9 cellular contexts compared by ENCODE assay signal in genomic region chr12:47868041-47868440, GRCh38. TPM values are rescaled to one million over a fixed set of nuclear protein-coding genes. Genes with fewer than 3 reads are reported as not detected.
DNase-seq lines count a peak whose midpoint lies in the region; ATAC-seq and TF ChIP-seq lines count a peak whose summit lies in the region.
"Had no signal": no experiment of that assay in that cellular context is flagged by ENCODE, and none has a peak within 500 bp of the region (broad histone marks: within the 10 kb centered on the region; RNA-seq: fewer than 3 reads in every experiment).

No MANE protein-coding gene starts in this region.

- no TSS peak for BruUV-seq in OCI-LY7 (replicated peaks; lab: Mats Ljungman, UMichigan)

- H3K4me3 ChIP-seq in OCI-LY7 (ENCODE audit: low read depth, low read length, poor library complexity, severe bottlenecking) (no peak overlapping the region), osteoblast (ENCODE audit: insufficient read depth, low read length) (no peak overlapping the region)

- H3K27me3 Mint-ChIP-seq in T-helper 1 cell treated with Interleukin-12 subunit alpha and Interleukin-12 subunit beta and Interleukin-4 antibody, amounts not matched to agents 30 μg/mL and 1 μg/mL, for 36 hours (ENCODE audit: low read depth), result no peaks in the 10 kb centered on the region
- H3K27me3 Mint-ChIP-seq: naive thymus-derived CD4-positive, alpha-beta T cell had no signal

- intact Hi-C loops in OCI-LY7 (cut with micrococcal nuclease; ENCODE audit: unreplicated experiment), result no loop called here

- no peaks in the 10 kb centered on the region for H3K27me3 ChIP-seq in osteoblast (ENCODE audit: insufficient read depth, low read length)

- H3K9me3 ChIP-seq in OCI-LY7 (ENCODE audit: low read length) (no peaks in the 10 kb centered on the region), osteoblast (ENCODE audit: low read depth, low read length) (no peaks in the 10 kb centered on the region)

- peak overlapping the region; percentile 56 for H3K4me3 Mint-ChIP-seq in T-helper 1 cell treated with Interleukin-12 subunit alpha and Interleukin-12 subunit beta and Interleukin-4 antibody, amounts not matched to agents 30 μg/mL and 1 μg/mL, for 36 hours

- POLR2A ChIA-PET in OCI-LY7 (lab: Charles Lee), result interaction anchor here (0.5 to 1.2 kb wide), 5 partner anchors 12 to 617 kb away, joined by 3 to 11 read pairs (median 3); no protein-coding TSS in a partner anchor

- H3K4me2 ChIP-seq in OCI-LY7 (ENCODE audit: low read length) (peak overlapping the region; percentile 39; the same call in 1 of the 2 replicates), osteoblast (ENCODE audit: insufficient read depth, low read length) (peak overlapping the region; percentile 10)

- H3K4me1 ChIP-seq in OCI-LY7 (ENCODE audit: insufficient read depth, low read length, poor library complexity, severe bottlenecking) (peaks cover 21% of the 10 kb centered on the region), osteoblast (ENCODE audit: insufficient read depth, low read length) (peaks cover 21% of the 10 kb centered on the region)

- H3K4me1 Mint-ChIP-seq in T-helper 1 cell treated with Interleukin-12 subunit alpha and Interleukin-12 subunit beta and Interleukin-4 antibody, amounts not matched to agents 30 μg/mL and 1 μg/mL, for 36 hours (ENCODE audit: low read depth), result peaks cover 73% of the 10 kb centered on the region

- H3K27ac ChIP-seq in OCI-LY7 (ENCODE audit: low read depth, low read length, poor library complexity, severe bottlenecking), result no peak overlapping the region
- peak overlapping the region; percentile 67 for H3K27ac ChIP-seq in osteoblast (ENCODE audit: low read depth, low read length)

- H3K36me3 ChIP-seq in OCI-LY7 (ENCODE audit: insufficient read depth, low read length) (no peaks in the 10 kb centered on the region), osteoblast (ENCODE audit: insufficient read depth, low read length) (peaks cover 4% of the 10 kb centered on the region)

- H3K27ac Mint-ChIP-seq in T-helper 1 cell treated with Interleukin-12 subunit alpha and Interleukin-12 subunit beta and Interleukin-4 antibody, amounts not matched to agents 30 μg/mL and 1 μg/mL, for 36 hours, result peak overlapping the region; percentile 93

- TF ChIP-seq CTCF in OCI-LY7 (conservative IDR thresholded peaks at IDR 0.05; ENCODE audit: low read length), result no peak
- TF ChIP-seq CTCF in osteoblast (IDR thresholded peaks at IDR 0.05; ENCODE audit: extremely low read depth, low read depth, low read length), result no peak

- H3K36me3 Mint-ChIP-seq in T-helper 1 cell treated with Interleukin-12 subunit alpha and Interleukin-12 subunit beta and Interleukin-4 antibody, amounts not matched to agents 30 μg/mL and 1 μg/mL, for 36 hours (ENCODE audit: low read depth), result peaks cover 45% of the 10 kb centered on the region

- CTCF ChIA-PET in OCI-LY7 (lab: Charles Lee; ENCODE audit: unreplicated experiment), result interaction anchor here (0.6 to 1.6 kb wide), 3 partner anchors 39 to 79 kb away, joined by 3 read pairs; no protein-coding TSS in a partner anchor

- no peaks in the 10 kb centered on the region for H3K9me2 ChIP-seq in OCI-LY7 (ENCODE audit: insufficient read depth, low read length)

- no peaks in the 10 kb centered on the region for H3K79me2 ChIP-seq in OCI-LY7 (ENCODE audit: insufficient read depth, low read depth, low read length)
- H3K79me2 ChIP-seq in osteoblast (ENCODE audit: insufficient read depth, low read length), result no peaks in the 10 kb centered on the region

- no peak for DNase-seq in T-helper 1 cell
- DNase-seq in OCI-LY7 (ENCODE audit: low spot score), result no peak
- peak; percentile 63 for DNase-seq in osteoblast (ENCODE audit: insufficient read length, low spot score, missing footprints)
- no peak for DNase-seq in NCI-H1436 (lab: John Stamatoyannopoulos, UW)
- no peak for DNase-seq in NCI-H524 (lab: John Stamatoyannopoulos, UW)
- no peak for DNase-seq in NCI-H510A (lab: John Stamatoyannopoulos, UW)

- ATAC-seq in HG02642 (IDR thresholded peaks at IDR 0.05; ENCODE audit: poor library complexity, unreplicated experiment), result peak; percentile 16

- H4K20me1 ChIP-seq in OCI-LY7 (ENCODE audit: insufficient read depth, low read length), result no peaks in the 10 kb centered on the region
- peaks cover 13% of the 10 kb centered on the region for H4K20me1 ChIP-seq in osteoblast (ENCODE audit: insufficient read depth, low read length)

- H3K9me3 Mint-ChIP-seq in T-helper 1 cell treated with Interleukin-12 subunit alpha and Interleukin-12 subunit beta and Interleukin-4 antibody, amounts not matched to agents 30 μg/mL and 1 μg/mL, for 36 hours, result no peaks in the 10 kb centered on the region
- H3K9me3 Mint-ChIP-seq: naive thymus-derived CD4-positive, alpha-beta T cell had no signal

- H2AFZ ChIP-seq in OCI-LY7 (ENCODE audit: low read length) (peak overlapping the region; percentile 6; the same call in 1 of the 2 replicates), osteoblast (ENCODE audit: low read length) (no peak overlapping the region)

RNA-seq across cellular contexts. Expression of gene VDR, which starts 36.8 kb away (rescaled TPM):
- 4.8 and 5.4 TPM in 2 replicates for total RNA-seq in OCI-LY7 (2014; rRNA removed; shearing (Covaris generic))
- total RNA-seq in OCI-LY7 (2022), result 1.9 and 2.4 TPM in 2 replicates
- 30.4 and 32.2 TPM in 2 replicates for total RNA-seq in osteoblast

RNA-seq across cellular contexts. Expression of gene HDAC7, which starts 48.3 kb away (rescaled TPM):
- 38.4 and 45.9 TPM in 2 replicates for total RNA-seq in OCI-LY7 (2014; rRNA removed; shearing (Covaris generic))
- total RNA-seq in OCI-LY7 (2022), result 130 and 131 TPM in 2 replicates
- 39.8 and 41.3 TPM in 2 replicates for total RNA-seq in osteoblast
